8 cellular contexts compared by ENCODE assay signal in genomic region chr1:186829679-186830587, GRCh38. TPM values are rescaled to one million over a fixed set of nuclear protein-coding genes. Genes with fewer than 3 reads are reported as not detected.
A peak's percentile ranks its signal among the peaks of the same experiment; 100 is the strongest.
DNase-seq lines count a peak whose midpoint lies in the region; ATAC-seq and TF ChIP-seq lines count a peak whose summit lies in the region.

No MANE protein-coding gene starts in this region.

- H3K27ac ChIP-seq in fibroblast of lung (ENCODE audit: insufficient read depth, low read length) (no peak overlapping the region), rectal smooth muscle tissue (ENCODE audit: low read depth, low read length) (no peak overlapping the region)

- H3K36me3 ChIP-seq in fibroblast of lung (ENCODE audit: control insufficient read depth, insufficient read depth, low read length) (no peaks in the 10 kb centered on the region), rectal smooth muscle tissue (ENCODE audit: control insufficient read depth, insufficient read depth, low read length) (no peaks in the 10 kb centered on the region)

- peak overlapping the region; percentile 63 for H3K4me2 ChIP-seq in fibroblast of lung (ENCODE audit: extremely low read depth, insufficient read depth, low read length)

- H2AFZ ChIP-seq in fibroblast of lung (ENCODE audit: low read length), result no peak overlapping the region

- peak; percentile 28 for ATAC-seq in GM21723 (IDR thresholded peaks at IDR 0.05; ENCODE audit: unreplicated experiment)
- ATAC-seq in SK-N-SH treated with all-trans-retinoic acid at 6 μM for 48 hours, result peak; percentile 43
- no peak for ATAC-seq in GM18520 (IDR thresholded peaks at IDR 0.05; ENCODE audit: unreplicated experiment)

- H3K4me3 ChIP-seq in fibroblast of lung (replicated peaks in 1 of 4; ENCODE audit: control extremely low read depth in 1 of 4, insufficient read depth in 1 of 4, low read depth in 3 of 4, low read length in 4 of 4) (peak overlapping the region in 3 of 4 experiments; percentile 64 to 97 (median 78)), rectal smooth muscle tissue (ENCODE audit: low read length) (peak overlapping the region; percentile 81)

- H4K20me1 ChIP-seq in fibroblast of lung (ENCODE audit: control insufficient read depth, extremely low read depth, insufficient read depth, low read length), result no peaks in the 10 kb centered on the region

- no peak for TF ChIP-seq CTCF in fibroblast of lung (conservative IDR thresholded peaks at IDR 0.05 in 1 of 2, IDR thresholded peaks at IDR 0.05 in 1 of 2; ENCODE audit: low read depth in 1 of 2, low read length in 2 of 2)

- H3K9me3 ChIP-seq in fibroblast of lung (ENCODE audit: control insufficient read depth, insufficient read depth, low read depth, low read length), result no peaks in the 10 kb centered on the region

- DNase-seq in fibroblast of lung (ENCODE audit: low read depth in 2 of 2), result no peak
- DNase-seq in NCI-H1694 (lab: John Stamatoyannopoulos, UW), result no peak
- no peak for DNase-seq in activated naive CD4-positive, alpha-beta T cell treated with Interleukin-2 at 50 U/mL for 16 hours
- no peak for DNase-seq in amniotic stem cell (lab: John Stamatoyannopoulos, UW)

- no peaks in the 10 kb centered on the region for H3K4me1 ChIP-seq in fibroblast of lung (ENCODE audit: control insufficient read depth, extremely low read depth, insufficient read depth, low read length)
- H3K4me1 ChIP-seq in rectal smooth muscle tissue (ENCODE audit: control insufficient read depth, insufficient read depth, low read length), result no peaks in the 10 kb centered on the region

- no peaks in the 10 kb centered on the region for H3K79me2 ChIP-seq in fibroblast of lung (ENCODE audit: control insufficient read depth, insufficient read depth, low read length)

- H3K9ac ChIP-seq in fibroblast of lung (ENCODE audit: insufficient read depth, low read length), result no peak overlapping the region
- no peak overlapping the region for H3K9ac ChIP-seq in rectal smooth muscle tissue (ENCODE audit: low read length)

- no peaks in the 10 kb centered on the region for H3K27me3 ChIP-seq in fibroblast of lung (ENCODE audit: control insufficient read depth, insufficient read depth, low read length)
- H3K27me3 ChIP-seq in rectal smooth muscle tissue (ENCODE audit: control insufficient read depth, insufficient read depth, low read length), result no peaks in the 10 kb centered on the region

TF ChIP-seq in SK-N-SH treated with all-trans-retinoic acid at 6 μM for 48 hours, 23 proteins besides CTCF, POLR2A, EP300 and RAD21:
- TF ChIP-seq TSHZ2 (CRISPR knock-in tag; IDR thresholded peaks at IDR 0.05) (no peak), OSR1 (CRISPR knock-in tag; IDR thresholded peaks at IDR 0.05) (0 out of 2 replicates have a peak, but pooled peaks have one; percentile 15)

RNA-seq across cellular contexts. Expression of gene PLA2G4A, which starts 1.2 kb away (rescaled TPM):
- 3.9 and 5.8 TPM in 2 replicates for total RNA-seq in fibroblast of lung
- polyA plus RNA-seq in fibroblast of lung, result 2.8 and 5.8 TPM in 2 replicates
- 1.6 and 3.9 TPM in 2 replicates for polyA plus RNA-seq in fibroblast of lung (2012)
- 0.71 and 1.0 TPM in 2 replicates for polyA minus RNA-seq in fibroblast of lung (ENCODE audit: low replicate concordance)
